Comparison of ENCODE assay signal across 14 cellular contexts in genomic region chr16:66742409-66742808, GRCh38. TPM values are rescaled to one million over a fixed set of nuclear protein-coding genes. Genes with fewer than 3 reads are reported as not detected.
DNase-seq lines count a peak whose midpoint lies in the region; ATAC-seq and TF ChIP-seq lines count a peak whose summit lies in the region.
"Had no signal": no experiment of that assay in that cellular context is flagged by ENCODE, and none has a peak within 500 bp of the region (broad histone marks: within the 10 kb centered on the region; RNA-seq: fewer than 3 reads in every experiment).

No MANE protein-coding gene starts in this region.

- H3K4me3 ChIP-seq in Panc1 (ENCODE audit: low read depth in 2 of 2, low read length in 2 of 2) (no peak overlapping the region), mucosa of rectum (ENCODE audit: low read length in 2 of 2) (no peak overlapping the region)

- H3K9me3 Mint-ChIP-seq in activated CD4-positive, alpha-beta memory T cell treated with anti-CD3 and anti-CD28 coated beads, Interleukin-2, amount 10 ng/mL, durations not matched to agents 7 days and 5 days, result no peaks in the 10 kb centered on the region
- H3K9me3 Mint-ChIP-seq in MCF 10A (ENCODE audit: unreplicated experiment), result no peaks in the 10 kb centered on the region
- H3K9me3 Mint-ChIP-seq: immature natural killer cell had no signal

- no TSS peak for BruUV-seq in Panc1 (replicated peaks; lab: Mats Ljungman, UMichigan)
- no TSS peak for BruUV-seq in MCF 10A (replicated peaks; lab: Mats Ljungman, UMichigan)

- peaks cover 15% of the 10 kb centered on the region for H3K36me3 ChIP-seq in Panc1 (ENCODE audit: control insufficient read depth, insufficient read depth, low read length)
- H3K36me3 ChIP-seq in mucosa of rectum (ENCODE audit: control insufficient read depth in 2 of 2, insufficient read depth in 2 of 2, low read length in 2 of 2), result peaks cover 31 to 53% of the 10 kb centered on the region in 2 donors

- peaks cover 58% of the 10 kb centered on the region for H3K36me3 Mint-ChIP-seq in activated CD4-positive, alpha-beta memory T cell treated with anti-CD3 and anti-CD28 coated beads, Interleukin-2, amount 10 ng/mL, durations not matched to agents 7 days and 5 days (ENCODE audit: low read depth)
- H3K36me3 Mint-ChIP-seq in MCF 10A (ENCODE audit: insufficient read depth, unreplicated experiment), result peaks cover 88% of the 10 kb centered on the region

- H3K4me1 Mint-ChIP-seq in activated CD4-positive, alpha-beta memory T cell treated with anti-CD3 and anti-CD28 coated beads, Interleukin-2, amount 10 ng/mL, durations not matched to agents 7 days and 5 days, result peaks cover 40% of the 10 kb centered on the region
- peaks cover 32% of the 10 kb centered on the region for H3K4me1 Mint-ChIP-seq in MCF 10A (ENCODE audit: insufficient read depth, unreplicated experiment)

- H3K27me3 ChIP-seq in Panc1 (ENCODE audit: control insufficient read depth, insufficient read depth, low read length) (no peaks in the 10 kb centered on the region), mucosa of rectum (ENCODE audit: control insufficient read depth in 2 of 2, insufficient read depth in 2 of 2, low read length in 2 of 2) (no peaks in the 10 kb centered on the region)

- no peak overlapping the region for H3K27ac Mint-ChIP-seq in activated CD4-positive, alpha-beta memory T cell treated with anti-CD3 and anti-CD28 coated beads, Interleukin-2, amount 10 ng/mL, durations not matched to agents 7 days and 5 days
- H3K27ac Mint-ChIP-seq in MCF 10A (ENCODE audit: low read depth, unreplicated experiment), result no peak overlapping the region
- H3K27ac Mint-ChIP-seq: immature natural killer cell had no signal

- peak overlapping the region in 1 of 2 donors; percentile 68 for H3K9ac ChIP-seq in mucosa of rectum (ENCODE audit: low read depth in 1 of 2, low read length in 2 of 2)

- peak overlapping the region; percentile 78; the same call in 1 of the 2 replicates for H3K27ac ChIP-seq in Panc1 (ENCODE audit: low read length)
- peak overlapping the region; percentile 91 for H3K27ac ChIP-seq in cingulate gyrus (ENCODE audit: low read depth, low read length)
- H3K27ac ChIP-seq in mucosa of rectum (ENCODE audit: low read depth in 2 of 2, low read length in 2 of 2), result peak overlapping the region; percentile 83 to 95

- in situ Hi-C loops in Panc1 (cut with HindIII; ENCODE audit: low pct_unique_long_range_greater_than_20kb, low sequenced_read_pairs), result no loop called here

- POLR2A ChIA-PET in Panc1 (lab: Charles Lee), result no interaction called here
- POLR2A ChIA-PET in activated CD4-positive, alpha-beta memory T cell treated with anti-CD3 and anti-CD28 coated beads, Interleukin-2, amount 10 ng/mL, durations not matched to agents 7 days and 5 days (lab: Charles Lee), result no interaction called here
- POLR2A ChIA-PET in MCF 10A (lab: Yijun Ruan, JAX), result interaction anchor here (0.9 to 3.5 kb wide), 3 partner anchors 9 to 125 kb away, joined by 3 to 38 read pairs (median 8); partner anchors contain the start of gene DYNC1LI2

- H3K4me1 ChIP-seq in Panc1 (ENCODE audit: control insufficient read depth, insufficient read depth, low read length), result peaks cover 5% of the 10 kb centered on the region; the same call in 1 of the 2 replicates
- H3K4me1 ChIP-seq in mucosa of rectum (ENCODE audit: control insufficient read depth in 2 of 2, insufficient read depth in 2 of 2, low read length in 2 of 2), result peaks cover 36 to 43% of the 10 kb centered on the region in 2 donors

- TF ChIP-seq CTCF in Panc1 (IDR thresholded peaks at IDR 0.05), result no peak
- TF ChIP-seq CTCF in MCF 10A (IDR thresholded peaks at IDR 0.05; ENCODE audit: unreplicated experiment), result no peak

- CTCF ChIA-PET in Panc1 (lab: Charles Lee), result interaction anchor here (0.6 kb wide), 1 partner anchor 80 kb away, joined by 8 read pairs; no protein-coding TSS in a partner anchor
- CTCF ChIA-PET in activated CD4-positive, alpha-beta memory T cell treated with anti-CD3 and anti-CD28 coated beads, Interleukin-2, amount 10 ng/mL, durations not matched to agents 7 days and 5 days (lab: Charles Lee), result interaction anchor here (0.8 to 1.6 kb wide), 6 partner anchors 9 to 186 kb away, joined by 3 to 7 read pairs (median 4); partner anchors contain the start of gene DYNC1LI2
- CTCF ChIA-PET in MCF 10A (lab: Yijun Ruan, JAX), result interaction anchor here (0.6 to 7.4 kb wide), 9 partner anchors 8 to 337 kb away, joined by 3 to 71 read pairs (median 4); partner anchors contain the start of gene DYNC1LI2

- no peak overlapping the region for H3K4me3 Mint-ChIP-seq in activated CD4-positive, alpha-beta memory T cell treated with anti-CD3 and anti-CD28 coated beads, Interleukin-2, amount 10 ng/mL, durations not matched to agents 7 days and 5 days
- no peak overlapping the region for H3K4me3 Mint-ChIP-seq in MCF 10A (ENCODE audit: unreplicated experiment)
- H3K4me3 Mint-ChIP-seq: immature natural killer cell had no signal

- H3K9me3 ChIP-seq in Panc1 (ENCODE audit: control insufficient read depth, insufficient read depth, low read depth, low read length), result no peaks in the 10 kb centered on the region
- H3K9me3 ChIP-seq in mucosa of rectum (ENCODE audit: control insufficient read depth in 2 of 2, low read length in 2 of 2), result no peaks in the 10 kb centered on the region

- intact Hi-C loops in Panc1 (cut with micrococcal nuclease; ENCODE audit: unreplicated experiment), result no loop called here
- intact Hi-C loops in MCF 10A (cut with micrococcal nuclease), result loop anchor here (10.0 kb wide), 1 partner anchor 338 kb away; no protein-coding TSS in a partner anchor

- DNase-seq in Panc1 (ENCODE audit: low read depth, low spot score) (no peak), superior temporal gyrus (ENCODE audit: extremely low spot score) (peak; percentile 64), MCF 10A (ENCODE audit: unreplicated experiment) (no peak), MV-4-11 (lab: John Stamatoyannopoulos, UW) (no peak), NCI-H345 treated with DMSO at 0.1 percent for 48 hours (lab: John Stamatoyannopoulos, UW; ENCODE audit: unreplicated experiment) (no peak)
- no peak for DNase-seq in activated CD4-positive, alpha-beta memory T cell treated with anti-CD3 and anti-CD28 coated beads, Interleukin-2, amount 10 ng/mL, durations not matched to agents 7 days and 5 days
- DNase-seq: aorta; immature natural killer cell; NCI-H446 treated with DMSO at 0.1 percent for 48 hours; stimulated activated CD4-positive, alpha-beta T cell treated with anti-CD3 and anti-CD28 coated beads, Interleukin-4, amount 100 ng/mL, for 4 hours; stimulated activated naive CD8-positive, alpha-beta T cell treated with anti-CD3 and anti-CD28 coated beads, Interleukin-15, Interleukin-2, amounts not matched to agents 100 U/mL and 50 U/mL, for 24 hours had no signal

- no peaks in the 10 kb centered on the region for H3K27me3 Mint-ChIP-seq in activated CD4-positive, alpha-beta memory T cell treated with anti-CD3 and anti-CD28 coated beads, Interleukin-2, amount 10 ng/mL, durations not matched to agents 7 days and 5 days
- no peaks in the 10 kb centered on the region for H3K27me3 Mint-ChIP-seq in MCF 10A (ENCODE audit: insufficient read depth, unreplicated experiment)

- ATAC-seq in Panc1, result no peak
- ATAC-seq: esophagus mucosa; stimulated activated naive CD8-positive, alpha-beta T cell treated with anti-CD3 and anti-CD28 coated beads, Interleukin-15, Interleukin-2, amounts not matched to agents 100 U/mL and 50 U/mL, for 24 hours had no signal

RNA-seq across cellular contexts. Expression of gene DYNC1LI2, which starts 9.0 kb away (rescaled TPM):
- total RNA-seq in Panc1 (2021; ENCODE audit: unreplicated experiment) (103 TPM), MCF 10A (2022) (97.7 and 106 TPM in 2 replicates)
- 64.9 TPM for polyA plus RNA-seq in Panc1 (2012; ENCODE audit: insufficient read length)
- total RNA-seq in activated CD4-positive, alpha-beta memory T cell treated with anti-CD3 and anti-CD28 coated beads, Interleukin-2, amount 10 ng/mL, durations not matched to agents 7 days and 5 days, result 10 to 100 TPM; 50.1 to 52.9 TPM

RNA-seq across cellular contexts. Expression of gene CMTM4, which starts 45.9 kb away (rescaled TPM):
- total RNA-seq in Panc1 (2021; ENCODE audit: unreplicated experiment), result 51.9 TPM
- polyA plus RNA-seq in Panc1 (2012; ENCODE audit: insufficient read length), result 33.1 TPM
- total RNA-seq in activated CD4-positive, alpha-beta memory T cell treated with anti-CD3 and anti-CD28 coated beads, Interleukin-2, amount 10 ng/mL, durations not matched to agents 7 days and 5 days, result under 1 TPM; 0.53 to 0.58 TPM
- total RNA-seq in MCF 10A (2022), result 27.2 and 36.7 TPM in 2 replicates

RNA-seq across cellular contexts. Expression of gene TERB1, which starts 59.0 kb away (rescaled TPM):
- not detected for total RNA-seq in Panc1 (2021; ENCODE audit: unreplicated experiment)
- polyA plus RNA-seq in Panc1 (2012; ENCODE audit: insufficient read length), result not detected
- under 1 TPM in 1 of 2 experiments, not detected in 1; 0.15 TPM for total RNA-seq in activated CD4-positive, alpha-beta memory T cell treated with anti-CD3 and anti-CD28 coated beads, Interleukin-2, amount 10 ng/mL, durations not matched to agents 7 days and 5 days
- 0.26 and 0.69 TPM in 2 replicates for total RNA-seq in MCF 10A (2022)
- total RNA-seq: aorta had no signal
- polyA plus RNA-seq: aorta had no signal

Comparison
In these comparisons a context has a peak if more than half of its experiments do, and no peak if none do; other contexts are left out.
1. RNA of gene CMTM4, which starts 45.9 kb away (total RNA-seq): 51.9 TPM in Panc1 (single experiment) and 27.2 to 36.7 TPM in MCF 10A; 0.53 to 0.58 TPM in activated CD4-positive, alpha-beta memory T cell treated with anti-CD3 and anti-CD28 coated beads, Interleukin-2, amount 10 ng/mL, durations not matched to agents 7 days and 5 days; every median in the first group is over 10 times any median in the second.
2. Peak in every context shown above with its lines, with median percentiles within 50 percentile points of each other: H3K27ac ChIP-seq.